In the genomic region with DNA sequence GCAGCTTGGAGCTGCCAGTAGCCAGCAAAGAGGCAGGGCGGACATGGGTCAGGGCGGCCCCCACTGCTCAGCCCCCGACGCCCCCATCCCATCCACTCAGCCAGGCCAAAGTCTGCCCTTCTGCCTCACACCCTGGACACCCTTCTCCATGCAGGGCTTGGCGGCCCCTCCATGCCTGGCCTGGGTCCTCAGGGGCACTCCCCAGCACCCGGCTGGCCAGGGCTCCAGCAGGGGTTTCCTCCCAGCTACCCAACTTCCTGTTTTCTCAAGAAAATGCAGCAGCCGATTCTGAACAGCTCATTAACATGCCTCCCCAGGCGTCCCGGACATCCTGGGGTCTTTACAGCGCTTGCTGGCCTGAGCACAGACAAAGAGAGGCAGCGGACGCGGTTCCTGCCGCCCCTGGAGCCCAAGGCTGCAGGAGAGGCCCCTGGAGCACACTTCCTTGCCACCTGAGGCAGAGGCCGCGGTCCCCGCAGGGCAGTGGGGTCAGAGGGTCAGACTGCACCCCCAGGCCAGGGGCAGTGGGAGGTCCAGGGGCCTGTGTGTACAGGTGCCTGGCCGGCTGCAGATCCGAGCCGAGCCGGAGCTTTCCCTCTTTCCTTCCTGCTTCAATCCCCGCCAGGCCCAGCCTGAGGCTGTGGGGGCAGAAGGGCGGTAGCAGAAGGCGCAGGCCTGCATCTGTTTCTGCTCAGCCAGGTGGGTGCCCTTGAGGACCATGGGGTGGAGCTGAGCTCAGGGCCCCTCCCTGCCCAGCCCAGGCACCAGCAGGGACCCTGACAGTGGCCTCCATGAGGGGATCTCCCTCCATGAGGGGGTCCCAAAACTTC, we compare ENCODE assay signal across 1 cellular context.
TF ChIP-seq lines count a peak whose summit lies in the region.

No MANE protein-coding gene starts in this region.

TF ChIP-seq in GM23338, 12 proteins besides CTCF, POLR2A, EP300 and RAD21 (continued from another document):
- TF ChIP-seq, protein P1, sequence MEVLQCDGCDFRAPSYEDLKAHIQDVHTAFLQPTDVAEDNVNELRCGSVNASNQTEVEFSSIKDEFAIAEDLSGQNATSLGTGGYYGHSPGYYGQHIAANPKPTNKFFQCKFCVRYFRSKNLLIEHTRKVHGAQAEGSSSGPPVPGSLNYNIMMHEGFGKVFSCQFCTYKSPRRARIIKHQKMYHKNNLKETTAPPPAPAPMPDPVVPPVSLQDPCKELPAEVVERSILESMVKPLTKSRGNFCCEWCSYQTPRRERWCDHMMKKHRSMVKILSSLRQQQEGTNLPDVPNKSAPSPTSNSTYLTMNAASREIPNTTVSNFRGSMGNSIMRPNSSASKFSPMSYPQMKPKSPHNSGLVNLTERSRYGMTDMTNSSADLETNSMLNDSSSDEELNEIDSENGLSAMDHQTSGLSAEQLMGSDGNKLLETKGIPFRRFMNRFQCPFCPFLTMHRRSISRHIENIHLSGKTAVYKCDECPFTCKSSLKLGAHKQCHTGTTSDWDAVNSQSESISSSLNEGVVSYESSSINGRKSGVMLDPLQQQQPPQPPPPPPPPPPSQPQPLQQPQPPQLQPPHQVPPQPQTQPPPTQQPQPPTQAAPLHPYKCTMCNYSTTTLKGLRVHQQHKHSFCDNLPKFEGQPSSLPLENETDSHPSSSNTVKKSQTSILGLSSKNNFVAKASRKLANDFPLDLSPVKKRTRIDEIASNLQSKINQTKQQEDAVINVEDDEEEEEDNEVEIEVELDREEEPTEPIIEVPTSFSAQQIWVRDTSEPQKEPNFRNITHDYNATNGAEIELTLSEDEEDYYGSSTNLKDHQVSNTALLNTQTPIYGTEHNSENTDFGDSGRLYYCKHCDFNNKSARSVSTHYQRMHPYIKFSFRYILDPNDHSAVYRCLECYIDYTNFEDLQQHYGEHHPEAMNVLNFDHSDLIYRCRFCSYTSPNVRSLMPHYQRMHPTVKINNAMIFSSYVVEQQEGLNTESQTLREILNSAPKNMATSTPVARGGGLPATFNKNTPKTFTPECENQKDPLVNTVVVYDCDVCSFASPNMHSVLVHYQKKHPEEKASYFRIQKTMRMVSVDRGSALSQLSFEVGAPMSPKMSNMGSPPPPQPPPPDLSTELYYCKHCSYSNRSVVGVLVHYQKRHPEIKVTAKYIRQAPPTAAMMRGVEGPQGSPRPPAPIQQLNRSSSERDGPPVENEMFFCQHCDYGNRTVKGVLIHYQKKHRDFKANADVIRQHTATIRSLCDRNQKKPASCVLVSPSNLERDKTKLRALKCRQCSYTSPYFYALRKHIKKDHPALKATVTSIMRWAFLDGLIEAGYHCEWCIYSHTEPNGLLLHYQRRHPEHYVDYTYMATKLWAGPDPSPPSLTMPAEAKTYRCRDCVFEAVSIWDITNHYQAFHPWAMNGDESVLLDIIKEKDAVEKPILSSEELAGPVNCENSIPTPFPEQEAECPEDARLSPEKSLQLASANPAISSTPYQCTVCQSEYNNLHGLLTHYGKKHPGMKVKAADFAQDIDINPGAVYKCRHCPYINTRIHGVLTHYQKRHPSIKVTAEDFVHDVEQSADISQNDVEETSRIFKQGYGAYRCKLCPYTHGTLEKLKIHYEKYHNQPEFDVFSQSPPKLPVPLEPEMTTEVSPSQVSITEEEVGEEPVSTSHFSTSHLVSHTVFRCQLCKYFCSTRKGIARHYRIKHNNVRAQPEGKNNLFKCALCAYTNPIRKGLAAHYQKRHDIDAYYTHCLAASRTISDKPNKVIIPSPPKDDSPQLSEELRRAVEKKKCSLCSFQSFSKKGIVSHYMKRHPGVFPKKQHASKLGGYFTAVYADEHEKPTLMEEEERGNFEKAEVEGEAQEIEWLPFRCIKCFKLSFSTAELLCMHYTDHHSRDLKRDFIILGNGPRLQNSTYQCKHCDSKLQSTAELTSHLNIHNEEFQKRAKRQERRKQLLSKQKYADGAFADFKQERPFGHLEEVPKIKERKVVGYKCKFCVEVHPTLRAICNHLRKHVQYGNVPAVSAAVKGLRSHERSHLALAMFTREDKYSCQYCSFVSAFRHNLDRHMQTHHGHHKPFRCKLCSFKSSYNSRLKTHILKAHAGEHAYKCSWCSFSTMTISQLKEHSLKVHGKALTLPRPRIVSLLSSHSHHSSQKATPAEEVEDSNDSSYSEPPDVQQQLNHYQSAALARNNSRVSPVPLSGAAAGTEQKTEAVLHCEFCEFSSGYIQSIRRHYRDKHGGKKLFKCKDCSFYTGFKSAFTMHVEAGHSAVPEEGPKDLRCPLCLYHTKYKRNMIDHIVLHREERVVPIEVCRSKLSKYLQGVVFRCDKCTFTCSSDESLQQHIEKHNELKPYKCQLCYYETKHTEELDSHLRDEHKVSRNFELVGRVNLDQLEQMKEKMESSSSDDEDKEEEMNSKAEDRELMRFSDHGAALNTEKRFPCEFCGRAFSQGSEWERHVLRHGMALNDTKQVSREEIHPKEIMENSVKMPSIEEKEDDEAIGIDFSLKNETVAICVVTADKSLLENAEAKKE (CRISPR knock-in tag; IDR thresholded peaks at IDR 0.05): no peak
- no peak for TF ChIP-seq ZNF114 (CRISPR knock-in tag; IDR thresholded peaks at IDR 0.05)
- no peak for TF ChIP-seq EZH2 (IDR thresholded peaks at IDR 0.05; ENCODE audit: low read depth, unreplicated experiment)
- TF ChIP-seq STAT1 (IDR thresholded peaks at IDR 0.05; ENCODE audit: unreplicated experiment): no peak
